Comparison of ENCODE assay signal across 1 cellular context in genomic region chr4:130023088-130023487, GRCh38.
TF ChIP-seq lines count a peak whose summit lies in the region.

No MANE protein-coding gene starts in this region.

TF ChIP-seq in H1, 55 proteins besides CTCF, POLR2A, EP300 and RAD21 (continued from another document):
- TF ChIP-seq CHD7 (IDR thresholded peaks at IDR 0.05; ENCODE audit: insufficient replicate concordance, low read length), result peak; percentile 28
